In genomic region chr1:61338899-61339298, GRCh38 we compare ENCODE assay signal across 1 cellular context.
A peak's percentile ranks its signal among the peaks of the same experiment; 100 is the strongest.
TF ChIP-seq lines count a peak whose summit lies in the region.

No MANE protein-coding gene starts in this region.

TF ChIP-seq in HepG2, 621 proteins besides CTCF, POLR2A, EP300 and RAD21 (continued from another document and continues in another):
- TF ChIP-seq, protein P1, sequence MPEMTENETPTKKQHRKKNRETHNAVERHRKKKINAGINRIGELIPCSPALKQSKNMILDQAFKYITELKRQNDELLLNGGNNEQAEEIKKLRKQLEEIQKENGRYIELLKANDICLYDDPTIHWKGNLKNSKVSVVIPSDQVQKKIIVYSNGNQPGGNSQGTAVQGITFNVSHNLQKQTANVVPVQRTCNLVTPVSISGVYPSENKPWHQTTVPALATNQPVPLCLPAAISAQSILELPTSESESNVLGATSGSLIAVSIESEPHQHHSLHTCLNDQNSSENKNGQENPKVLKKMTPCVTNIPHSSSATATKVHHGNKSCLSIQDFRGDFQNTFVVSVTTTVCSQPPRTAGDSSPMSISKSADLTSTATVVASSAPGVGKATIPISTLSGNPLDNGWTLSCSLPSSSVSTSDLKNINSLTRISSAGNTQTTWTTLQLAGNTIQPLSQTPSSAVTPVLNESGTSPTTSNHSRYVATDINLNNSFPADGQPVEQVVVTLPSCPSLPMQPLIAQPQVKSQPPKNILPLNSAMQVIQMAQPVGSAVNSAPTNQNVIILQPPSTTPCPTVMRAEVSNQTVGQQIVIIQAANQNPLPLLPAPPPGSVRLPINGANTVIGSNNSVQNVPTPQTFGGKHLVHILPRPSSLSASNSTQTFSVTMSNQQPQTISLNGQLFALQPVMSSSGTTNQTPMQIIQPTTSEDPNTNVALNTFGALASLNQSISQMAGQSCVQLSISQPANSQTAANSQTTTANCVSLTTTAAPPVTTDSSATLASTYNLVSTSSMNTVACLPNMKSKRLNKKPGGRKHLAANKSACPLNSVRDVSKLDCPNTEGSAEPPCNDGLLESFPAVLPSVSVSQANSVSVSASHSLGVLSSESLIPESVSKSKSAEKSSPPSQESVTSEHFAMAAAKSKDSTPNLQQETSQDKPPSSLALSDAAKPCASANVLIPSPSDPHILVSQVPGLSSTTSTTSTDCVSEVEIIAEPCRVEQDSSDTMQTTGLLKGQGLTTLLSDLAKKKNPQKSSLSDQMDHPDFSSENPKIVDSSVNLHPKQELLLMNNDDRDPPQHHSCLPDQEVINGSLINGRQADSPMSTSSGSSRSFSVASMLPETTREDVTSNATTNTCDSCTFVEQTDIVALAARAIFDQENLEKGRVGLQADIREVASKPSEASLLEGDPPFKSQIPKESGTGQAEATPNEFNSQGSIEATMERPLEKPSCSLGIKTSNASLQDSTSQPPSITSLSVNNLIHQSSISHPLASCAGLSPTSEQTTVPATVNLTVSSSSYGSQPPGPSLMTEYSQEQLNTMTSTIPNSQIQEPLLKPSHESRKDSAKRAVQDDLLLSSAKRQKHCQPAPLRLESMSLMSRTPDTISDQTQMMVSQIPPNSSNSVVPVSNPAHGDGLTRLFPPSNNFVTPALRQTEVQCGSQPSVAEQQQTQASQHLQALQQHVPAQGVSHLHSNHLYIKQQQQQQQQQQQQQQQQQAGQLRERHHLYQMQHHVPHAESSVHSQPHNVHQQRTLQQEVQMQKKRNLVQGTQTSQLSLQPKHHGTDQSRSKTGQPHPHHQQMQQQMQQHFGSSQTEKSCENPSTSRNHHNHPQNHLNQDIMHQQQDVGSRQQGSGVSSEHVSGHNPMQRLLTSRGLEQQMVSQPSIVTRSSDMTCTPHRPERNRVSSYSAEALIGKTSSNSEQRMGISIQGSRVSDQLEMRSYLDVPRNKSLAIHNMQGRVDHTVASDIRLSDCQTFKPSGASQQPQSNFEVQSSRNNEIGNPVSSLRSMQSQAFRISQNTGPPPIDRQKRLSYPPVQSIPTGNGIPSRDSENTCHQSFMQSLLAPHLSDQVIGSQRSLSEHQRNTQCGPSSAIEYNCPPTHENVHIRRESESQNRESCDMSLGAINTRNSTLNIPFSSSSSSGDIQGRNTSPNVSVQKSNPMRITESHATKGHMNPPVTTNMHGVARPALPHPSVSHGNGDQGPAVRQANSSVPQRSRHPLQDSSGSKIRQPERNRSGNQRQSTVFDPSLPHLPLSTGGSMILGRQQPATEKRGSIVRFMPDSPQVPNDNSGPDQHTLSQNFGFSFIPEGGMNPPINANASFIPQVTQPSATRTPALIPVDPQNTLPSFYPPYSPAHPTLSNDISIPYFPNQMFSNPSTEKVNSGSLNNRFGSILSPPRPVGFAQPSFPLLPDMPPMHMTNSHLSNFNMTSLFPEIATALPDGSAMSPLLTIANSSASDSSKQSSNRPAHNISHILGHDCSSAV (CRISPR knock-in tag; IDR thresholded peaks at IDR 0.05; ENCODE audit: borderline replicate concordance): no peak
- no peak for TF ChIP-seq PHF21A (CRISPR knock-in tag; IDR thresholded peaks at IDR 0.05)
- TF ChIP-seq HNF4G (IDR thresholded peaks at IDR 0.05; ENCODE audit: borderline replicate concordance, low read depth, low read length): peak; percentile 60; the same call in 1 of the 2 replicates
- no peak for TF ChIP-seq HNF4G (CRISPR knock-in tag; IDR thresholded peaks at IDR 0.05; ENCODE audit: borderline replicate concordance, low read depth)
- peak; percentile 71; the same call in 1 of the 2 replicates for TF ChIP-seq MEF2D (CRISPR knock-in tag; IDR thresholded peaks at IDR 0.05)
- no peak for TF ChIP-seq ZNF607 (CRISPR knock-in tag; IDR thresholded peaks at IDR 0.05; ENCODE audit: borderline replicate concordance)
- no peak for TF ChIP-seq ZNF639 (CRISPR knock-in tag; conservative IDR thresholded peaks at IDR 0.05)
- no peak for TF ChIP-seq XRCC5 (optimal IDR thresholded peaks at IDR 0.05; ENCODE audit: low read length)
- no peak for TF ChIP-seq EZH2 (conservative IDR thresholded peaks at IDR 0.05; ENCODE audit: low read depth, low read length)
- TF ChIP-seq, protein P2, sequence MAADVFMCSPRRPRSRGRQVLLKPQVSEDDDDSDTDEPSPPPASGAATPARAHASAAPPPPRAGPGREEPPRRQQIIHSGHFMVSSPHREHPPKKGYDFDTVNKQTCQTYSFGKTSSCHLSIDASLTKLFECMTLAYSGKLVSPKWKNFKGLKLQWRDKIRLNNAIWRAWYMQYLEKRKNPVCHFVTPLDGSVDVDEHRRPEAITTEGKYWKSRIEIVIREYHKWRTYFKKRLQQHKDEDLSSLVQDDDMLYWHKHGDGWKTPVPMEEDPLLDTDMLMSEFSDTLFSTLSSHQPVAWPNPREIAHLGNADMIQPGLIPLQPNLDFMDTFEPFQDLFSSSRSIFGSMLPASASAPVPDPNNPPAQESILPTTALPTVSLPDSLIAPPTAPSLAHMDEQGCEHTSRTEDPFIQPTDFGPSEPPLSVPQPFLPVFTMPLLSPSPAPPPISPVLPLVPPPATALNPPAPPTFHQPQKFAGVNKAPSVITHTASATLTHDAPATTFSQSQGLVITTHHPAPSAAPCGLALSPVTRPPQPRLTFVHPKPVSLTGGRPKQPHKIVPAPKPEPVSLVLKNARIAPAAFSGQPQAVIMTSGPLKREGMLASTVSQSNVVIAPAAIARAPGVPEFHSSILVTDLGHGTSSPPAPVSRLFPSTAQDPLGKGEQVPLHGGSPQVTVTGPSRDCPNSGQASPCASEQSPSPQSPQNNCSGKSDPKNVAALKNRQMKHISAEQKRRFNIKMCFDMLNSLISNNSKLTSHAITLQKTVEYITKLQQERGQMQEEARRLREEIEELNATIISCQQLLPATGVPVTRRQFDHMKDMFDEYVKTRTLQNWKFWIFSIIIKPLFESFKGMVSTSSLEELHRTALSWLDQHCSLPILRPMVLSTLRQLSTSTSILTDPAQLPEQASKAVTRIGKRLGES (CRISPR knock-in tag; IDR thresholded peaks at IDR 0.05; ENCODE audit: borderline replicate concordance): no peak
- TF ChIP-seq ZBTB21 (CRISPR knock-in tag; IDR thresholded peaks at IDR 0.05): no peak
- TF ChIP-seq NCOR1 (IDR thresholded peaks at IDR 0.05; ENCODE audit: borderline replicate concordance, low read length): peak; percentile 74; the same call in 1 of the 2 replicates
- no peak for TF ChIP-seq ZMYM3 (CRISPR knock-in tag; IDR thresholded peaks at IDR 0.05)
- TF ChIP-seq CEBPG (CRISPR knock-in tag; IDR thresholded peaks at IDR 0.05): peak; percentile 87
- TF ChIP-seq RFXANK (CRISPR knock-in tag; IDR thresholded peaks at IDR 0.05): no peak
- TF ChIP-seq ZNF782 (CRISPR knock-in tag; IDR thresholded peaks at IDR 0.05; ENCODE audit: borderline replicate concordance): no peak
- no peak for TF ChIP-seq ARID2 (CRISPR knock-in tag; IDR thresholded peaks at IDR 0.05; ENCODE audit: borderline replicate concordance)
- no peak for TF ChIP-seq MTA1 (CRISPR knock-in tag; IDR thresholded peaks at IDR 0.05; ENCODE audit: borderline replicate concordance)
- TF ChIP-seq SRSF4 (IDR thresholded peaks at IDR 0.05; ENCODE audit: low read depth, low read length, poor library complexity, severe bottlenecking): no peak
- TF ChIP-seq ONECUT2 (CRISPR knock-in tag; IDR thresholded peaks at IDR 0.05): peak; percentile 99
- no peak for TF ChIP-seq NFYB (CRISPR knock-in tag; IDR thresholded peaks at IDR 0.05)
- TF ChIP-seq, protein P3, sequence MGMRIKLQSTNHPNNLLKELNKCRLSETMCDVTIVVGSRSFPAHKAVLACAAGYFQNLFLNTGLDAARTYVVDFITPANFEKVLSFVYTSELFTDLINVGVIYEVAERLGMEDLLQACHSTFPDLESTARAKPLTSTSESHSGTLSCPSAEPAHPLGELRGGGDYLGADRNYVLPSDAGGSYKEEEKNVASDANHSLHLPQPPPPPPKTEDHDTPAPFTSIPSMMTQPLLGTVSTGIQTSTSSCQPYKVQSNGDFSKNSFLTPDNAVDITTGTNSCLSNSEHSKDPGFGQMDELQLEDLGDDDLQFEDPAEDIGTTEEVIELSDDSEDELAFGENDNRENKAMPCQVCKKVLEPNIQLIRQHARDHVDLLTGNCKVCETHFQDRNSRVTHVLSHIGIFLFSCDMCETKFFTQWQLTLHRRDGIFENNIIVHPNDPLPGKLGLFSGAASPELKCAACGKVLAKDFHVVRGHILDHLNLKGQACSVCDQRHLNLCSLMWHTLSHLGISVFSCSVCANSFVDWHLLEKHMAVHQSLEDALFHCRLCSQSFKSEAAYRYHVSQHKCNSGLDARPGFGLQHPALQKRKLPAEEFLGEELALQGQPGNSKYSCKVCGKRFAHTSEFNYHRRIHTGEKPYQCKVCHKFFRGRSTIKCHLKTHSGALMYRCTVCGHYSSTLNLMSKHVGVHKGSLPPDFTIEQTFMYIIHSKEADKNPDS (CRISPR knock-in tag; IDR thresholded peaks at IDR 0.05): no peak
- TF ChIP-seq GABPB1 (CRISPR knock-in tag; IDR thresholded peaks at IDR 0.05): no peak
- TF ChIP-seq ZNF709 (CRISPR knock-in tag; IDR thresholded peaks at IDR 0.05): no peak
- peak; percentile 84 for TF ChIP-seq DPF2 (CRISPR knock-in tag; IDR thresholded peaks at IDR 0.05; ENCODE audit: borderline replicate concordance, low read depth)
- TF ChIP-seq, protein P4, sequence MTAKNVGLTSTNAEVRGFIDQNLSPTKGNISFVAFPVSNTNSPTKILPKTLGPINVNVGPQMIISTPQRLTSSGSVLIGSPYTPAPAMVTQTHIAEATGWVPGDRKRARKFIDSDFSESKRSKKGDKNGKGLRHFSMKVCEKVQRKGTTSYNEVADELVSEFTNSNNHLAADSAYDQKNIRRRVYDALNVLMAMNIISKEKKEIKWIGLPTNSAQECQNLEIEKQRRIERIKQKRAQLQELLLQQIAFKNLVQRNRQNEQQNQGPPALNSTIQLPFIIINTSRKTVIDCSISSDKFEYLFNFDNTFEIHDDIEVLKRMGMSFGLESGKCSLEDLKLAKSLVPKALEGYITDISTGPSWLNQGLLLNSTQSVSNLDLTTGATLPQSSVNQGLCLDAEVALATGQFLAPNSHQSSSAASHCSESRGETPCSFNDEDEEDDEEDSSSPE (CRISPR knock-in tag; IDR thresholded peaks at IDR 0.05): no peak
- no peak for TF ChIP-seq ZBTB34 (CRISPR knock-in tag; IDR thresholded peaks at IDR 0.05)
- TF ChIP-seq MXD1 (CRISPR knock-in tag; IDR thresholded peaks at IDR 0.05): no peak
- TF ChIP-seq, protein P5, sequence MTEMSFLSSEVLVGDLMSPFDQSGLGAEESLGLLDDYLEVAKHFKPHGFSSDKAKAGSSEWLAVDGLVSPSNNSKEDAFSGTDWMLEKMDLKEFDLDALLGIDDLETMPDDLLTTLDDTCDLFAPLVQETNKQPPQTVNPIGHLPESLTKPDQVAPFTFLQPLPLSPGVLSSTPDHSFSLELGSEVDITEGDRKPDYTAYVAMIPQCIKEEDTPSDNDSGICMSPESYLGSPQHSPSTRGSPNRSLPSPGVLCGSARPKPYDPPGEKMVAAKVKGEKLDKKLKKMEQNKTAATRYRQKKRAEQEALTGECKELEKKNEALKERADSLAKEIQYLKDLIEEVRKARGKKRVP (CRISPR knock-in tag; IDR thresholded peaks at IDR 0.05): peak in 1 of 2 experiments; percentile 57; a peak in 2 of 4 replicates
- peak; percentile 55 for TF ChIP-seq MED1 (CRISPR knock-in tag; IDR thresholded peaks at IDR 0.05)
- TF ChIP-seq ZNF800 (CRISPR knock-in tag; IDR thresholded peaks at IDR 0.05): no peak
- no peak for TF ChIP-seq ZNF354B (CRISPR knock-in tag; IDR thresholded peaks at IDR 0.05)
- TF ChIP-seq ZNF574 (CRISPR knock-in tag; IDR thresholded peaks at IDR 0.05): no peak
- peak; percentile 84 for TF ChIP-seq FOXA3 (CRISPR knock-in tag; IDR thresholded peaks at IDR 0.05)
